22 cellular contexts compared by ENCODE assay signal in the genomic region with DNA sequence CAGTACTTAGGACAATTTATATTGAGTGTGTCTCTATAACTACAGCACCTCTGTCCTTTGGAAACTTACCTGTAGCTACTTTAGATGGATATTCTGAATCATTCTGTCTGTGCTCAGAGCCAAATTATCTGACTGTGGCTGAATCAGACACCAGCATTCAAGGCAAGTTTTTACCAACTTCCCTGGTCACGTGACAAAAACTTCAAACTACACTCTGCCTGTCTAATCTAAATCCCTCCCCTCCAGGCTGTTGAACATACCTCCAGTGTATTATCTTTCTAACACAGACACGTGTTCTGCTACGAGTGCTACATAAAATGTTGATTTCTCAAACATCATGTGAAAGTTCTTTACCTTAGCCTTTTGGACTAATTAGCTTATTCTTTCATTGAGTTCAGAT.
DNase-seq lines count a peak whose midpoint lies in the region; ATAC-seq, FAIRE-seq and TF ChIP-seq lines count a peak whose summit lies in the region.
"Had no signal": no experiment of that assay in that cellular context is flagged by ENCODE, and none has a peak within 500 bp of the region (broad histone marks: within the 10 kb centered on the region; RNA-seq: fewer than 3 reads in every experiment).

No MANE protein-coding gene starts in this region.

- no peak overlapping the region for H3K27ac Mint-ChIP-seq in MCF 10A (ENCODE audit: low read depth, unreplicated experiment)
- H3K27ac Mint-ChIP-seq: CD4-positive, CD25-positive, alpha-beta regulatory T cell; CD8-positive, alpha-beta memory T cell had no signal

- 92% methylated on average over 3 of the region's 3 CpGs for WGBS in mammary epithelial cell (ENCODE audit: low coverage, missing lambda C conversion rate)

- intact Hi-C loops in mammary epithelial cell (cut with micrococcal nuclease) = no loop called here
- intact Hi-C loops in MCF 10A (cut with micrococcal nuclease) = no loop called here

- POLR2A ChIA-PET in MCF 10A (lab: Yijun Ruan, JAX) = interaction anchor here (1.0 to 1.3 kb wide), 2 partner anchors 13 to 733 kb away, joined by 3 to 4 read pairs; partner anchors contain the start of gene BOD1L1

- no peak overlapping the region for H3K4me2 ChIP-seq in mammary epithelial cell (ENCODE audit: insufficient read depth, low read depth, low read length)

- H3K4me1 Mint-ChIP-seq in MCF 10A (ENCODE audit: insufficient read depth, unreplicated experiment) = peaks cover 6% of the 10 kb centered on the region
- H3K4me1 Mint-ChIP-seq: CD8-positive, alpha-beta memory T cell had no signal

- no peak for TF ChIP-seq CTCF in mammary epithelial cell (conservative IDR thresholded peaks at IDR 0.05 in 1 of 2, IDR thresholded peaks at IDR 0.05 in 1 of 2; ENCODE audit: extremely low read depth in 1 of 2, insufficient read depth in 1 of 2, low read depth in 1 of 2, low read length in 2 of 2)
- TF ChIP-seq CTCF in MCF 10A (IDR thresholded peaks at IDR 0.05; ENCODE audit: unreplicated experiment) = no peak
- TF ChIP-seq CTCF in bronchial epithelial cell (IDR thresholded peaks at IDR 0.05; ENCODE audit: insufficient read depth, low read length, severe bottlenecking) = no peak
- TF ChIP-seq CTCF in foreskin keratinocyte (conservative IDR thresholded peaks at IDR 0.05) = no peak
- no peak for TF ChIP-seq CTCF in retinal pigment epithelial cell (conservative IDR thresholded peaks at IDR 0.05; ENCODE audit: low read depth, low read length)
- TF ChIP-seq CTCF in GM13976 (IDR thresholded peaks at IDR 0.05; ENCODE audit: borderline replicate concordance, control extremely low read depth, extremely low read depth, insufficient read depth, missing control alignments) = no peak

- H3K36me3 Mint-ChIP-seq in MCF 10A (ENCODE audit: insufficient read depth, unreplicated experiment) = no peaks in the 10 kb centered on the region
- H3K36me3 Mint-ChIP-seq: CD4-positive, CD25-positive, alpha-beta regulatory T cell; CD8-positive, alpha-beta memory T cell had no signal

- no peak for FAIRE-seq in bronchial epithelial cell (lab: Jason Lieb, UNC)
- FAIRE-seq: GM12891, GM18507 had no signal

- BruUV-seq in mammary epithelial cell (replicated peaks; lab: Mats Ljungman, UMichigan) (no TSS peak), MCF 10A (replicated peaks; lab: Mats Ljungman, UMichigan) (no TSS peak)

- H3K4me1 ChIP-seq in mammary epithelial cell (ENCODE audit: insufficient read depth, low read length) = no peaks in the 10 kb centered on the region
- H3K4me1 ChIP-seq in foreskin keratinocyte = no peaks in the 10 kb centered on the region
- H3K4me1 ChIP-seq: BE2C, HAP-1 had no signal

- no peaks in the 10 kb centered on the region for H3K27me3 Mint-ChIP-seq in MCF 10A (ENCODE audit: insufficient read depth, unreplicated experiment)
- H3K27me3 Mint-ChIP-seq: CD4-positive, CD25-positive, alpha-beta regulatory T cell had no signal

- H3K27ac ChIP-seq in mammary epithelial cell (ENCODE audit: insufficient read depth, low read depth, low read length) (no peak overlapping the region), foreskin keratinocyte (no peak overlapping the region)
- H3K27ac ChIP-seq: 22Rv1, GM23248 had no signal

- DNase-seq in mammary epithelial cell (peak; percentile 55), MCF 10A (ENCODE audit: unreplicated experiment) (no peak), bronchial epithelial cell (ENCODE audit: low read depth) (peak; percentile 64), foreskin keratinocyte (peak; percentile 47 to 80), retinal pigment epithelial cell (ENCODE audit: low read depth) (peak; percentile 52), A172 (ENCODE audit: low spot score) (no peak), GM13976 (ENCODE audit: low spot score) (no peak), NCI-H524 treated with DMSO at 0.1 percent for 48 hours (lab: John Stamatoyannopoulos, UW) (no peak)
- DNase-seq: BE2C; C1 segment of cervical spinal cord; CD4-positive, CD25-positive, alpha-beta regulatory T cell; CD8-positive, alpha-beta memory T cell; COR-L47; DMS 273 treated with DMSO at 0.1 percent for 48 hours; DMS53; DND-41; EL; GM23248 had no signal

- dilution Hi-C loops in mammary epithelial cell (cut with HindIII; ENCODE audit: low sequenced_read_pairs) = no loop called here

- H4K20me1 ChIP-seq in mammary epithelial cell (ENCODE audit: insufficient read depth, low read length) = no peaks in the 10 kb centered on the region

- CTCF ChIA-PET in mammary epithelial cell (lab: Charles Lee; ENCODE audit: low non-redundant PET) = interaction anchor here (0.6 kb wide), 1 partner anchor 511 kb away, joined by 4 read pairs; no protein-coding TSS in a partner anchor
- CTCF ChIA-PET in MCF 10A (lab: Yijun Ruan, JAX) = interaction anchor here (1.3 kb wide), 1 partner anchor 9 kb away, joined by 3 read pairs; no protein-coding TSS in a partner anchor

- no peak overlapping the region for H3K4me3 ChIP-seq in mammary epithelial cell (replicated peaks in 1 of 3; ENCODE audit: insufficient read depth in 1 of 3, low read depth in 2 of 3, low read length in 3 of 3)
- H3K4me3 ChIP-seq in bronchial epithelial cell (ENCODE audit: low read depth, low read length) = no peak overlapping the region
- no peak overlapping the region for H3K4me3 ChIP-seq in retinal pigment epithelial cell (ENCODE audit: low read length)
- H3K4me3 ChIP-seq: GM23248, HAP-1 had no signal

- peak; percentile 71 for ATAC-seq in foreskin keratinocyte

- H3K4me3 Mint-ChIP-seq in MCF 10A (ENCODE audit: unreplicated experiment) = no peak overlapping the region
- H3K4me3 Mint-ChIP-seq: CD4-positive, CD25-positive, alpha-beta regulatory T cell; CD8-positive, alpha-beta memory T cell had no signal

- H3K9me3 Mint-ChIP-seq in MCF 10A (ENCODE audit: unreplicated experiment) = no peaks in the 10 kb centered on the region

- H3K36me3 ChIP-seq in mammary epithelial cell (ENCODE audit: insufficient read depth, low read length) (no peaks in the 10 kb centered on the region), bronchial epithelial cell (ENCODE audit: control insufficient read depth, insufficient read depth, low read length) (no peaks in the 10 kb centered on the region)
- H3K36me3 ChIP-seq: BE2C, HAP-1 had no signal

- H2AFZ ChIP-seq in mammary epithelial cell (ENCODE audit: low read depth, low read length) = no peak overlapping the region
- H2AFZ ChIP-seq: GM23248 had no signal

- H3K9me3 ChIP-seq in mammary epithelial cell (replicated peaks; ENCODE audit: insufficient read depth, low read length) = no peaks in the 10 kb centered on the region
- H3K9me3 ChIP-seq: BE2C, HAP-1 had no signal

- H3K27me3 ChIP-seq in mammary epithelial cell (ENCODE audit: insufficient read depth, low read length) (no peaks in the 10 kb centered on the region), bronchial epithelial cell (ENCODE audit: control insufficient read depth, insufficient read depth, low read length) (no peaks in the 10 kb centered on the region), foreskin keratinocyte (no peaks in the 10 kb centered on the region)
- H3K27me3 ChIP-seq: BE2C had no signal

- H3K79me2 ChIP-seq in mammary epithelial cell (ENCODE audit: insufficient read depth, low read length) = no peaks in the 10 kb centered on the region

- no peak overlapping the region for H3K9ac ChIP-seq in mammary epithelial cell (ENCODE audit: insufficient read depth, low read length)
- H3K9ac ChIP-seq: GM23248 had no signal

- in situ Hi-C loops in mammary epithelial cell (cut with MboI; ENCODE audit: low sequenced_read_pairs in 2 of 2) (no loop called here), GM13976 (cut with MboI; ENCODE audit: low sequenced_read_pairs, unreplicated experiment) (no loop called here)

Comparison
In these comparisons a context has a peak if more than half of its experiments do, and no peak if none do; other contexts are left out.
1. DNase-seq: peak in mammary epithelial cell (single experiment), bronchial epithelial cell (single experiment), foreskin keratinocyte (2 of 2) and retinal pigment epithelial cell (single experiment); none in MCF 10A (single experiment), A172 (single experiment), GM13976 (single experiment) and NCI-H524 treated with DMSO at 0.1 percent for 48 hours (single experiment).